8 cellular contexts compared by ENCODE assay signal in genomic region chr19:44002212-44002565, GRCh38. TPM values are rescaled to one million over a fixed set of nuclear protein-coding genes. Genes with fewer than 3 reads are reported as not detected.
DNase-seq lines count a peak whose midpoint lies in the region; ATAC-seq, FAIRE-seq and TF ChIP-seq lines count a peak whose summit lies in the region.

No MANE protein-coding gene starts in this region.

- H3K36me3 ChIP-seq in gastroesophageal sphincter: peaks cover 0 to 23% of the 10 kb centered on the region in 2 donors
- peaks cover 5% of the 10 kb centered on the region for H3K36me3 ChIP-seq in skeletal muscle satellite cell (ENCODE audit: insufficient read depth, low read length)

- TF ChIP-seq CTCF in gastroesophageal sphincter (IDR thresholded peaks at IDR 0.05) (no peak), foreskin keratinocyte (conservative IDR thresholded peaks at IDR 0.05) (no peak)

- H3K27me3 Mint-ChIP-seq in T-helper 17 cell: no peaks in the 10 kb centered on the region

- ATAC-seq in T-helper 17 cell (no peak), gastroesophageal sphincter (no peak), foreskin keratinocyte (no peak)

- peak overlapping the region; percentile 77 for H3K9ac ChIP-seq in skeletal muscle satellite cell (ENCODE audit: low read depth, low read length)

- H3K27me3 ChIP-seq in gastroesophageal sphincter (no peaks in the 10 kb centered on the region), skeletal muscle satellite cell (ENCODE audit: control insufficient read depth, insufficient read depth, low read length) (no peaks in the 10 kb centered on the region), foreskin keratinocyte (no peaks in the 10 kb centered on the region)

- peak overlapping the region; percentile 93 for H3K27ac Mint-ChIP-seq in T-helper 17 cell

- peaks cover 10% of the 10 kb centered on the region for H3K4me1 Mint-ChIP-seq in T-helper 17 cell

- H3K4me3 Mint-ChIP-seq in T-helper 17 cell: peak overlapping the region; percentile 94

- H3K4me3 ChIP-seq in gastroesophageal sphincter (peak overlapping the region; percentile 67 to 74), skeletal muscle satellite cell (ENCODE audit: low read length) (peak overlapping the region; percentile 86)

- no peaks in the 10 kb centered on the region for H3K9me3 ChIP-seq in T-helper 17 cell (ENCODE audit: control insufficient read depth, low read length, poor library complexity, severe bottlenecking)
- H3K9me3 ChIP-seq in gastroesophageal sphincter: peaks cover 0 to 38% (median 0%) of the 10 kb centered on the region in 3 donors
- no peaks in the 10 kb centered on the region for H3K9me3 ChIP-seq in skeletal muscle satellite cell (replicated peaks; ENCODE audit: low read length)

- WGBS in gastroesophageal sphincter (ENCODE audit: low coverage in 1 of 2), 2 donors: 11 to 18% methylated on average over 5 to 8 of the region's 8 CpGs

- no peak for TF ChIP-seq EP300 in gastroesophageal sphincter (IDR thresholded peaks at IDR 0.05)

- H3K27ac ChIP-seq in gastroesophageal sphincter: peak overlapping the region; percentile 8 to 84 (median 83)
- no peak overlapping the region for H3K27ac ChIP-seq in foreskin keratinocyte

- FAIRE-seq in GM19239 (lab: Jason Lieb, UNC): peak; percentile 58
- no peak for FAIRE-seq in H54 (lab: Jason Lieb, UNC)

- peaks cover 2% of the 10 kb centered on the region for H3K36me3 Mint-ChIP-seq in T-helper 17 cell (ENCODE audit: low read depth)

- DNase-seq in GM19239 (ENCODE audit: insufficient read length, low spot score) (no peak), T-helper 17 cell (no peak), glomerular visceral epithelial cell (ENCODE audit: extremely low spot score) (no peak), foreskin keratinocyte (no peak), NCI-H82 (lab: John Stamatoyannopoulos, UW) (no peak), H54 (ENCODE audit: insufficient read length, low spot score) (no peak)

- H3K4me2 ChIP-seq in skeletal muscle satellite cell (ENCODE audit: low read length): peak overlapping the region; percentile 87

- H3K4me1 ChIP-seq in gastroesophageal sphincter (peaks cover 0 to 20% (median 0%) of the 10 kb centered on the region in 3 donors), skeletal muscle satellite cell (ENCODE audit: control insufficient read depth, insufficient read depth, low read length) (peaks cover 4% of the 10 kb centered on the region), foreskin keratinocyte (no peaks in the 10 kb centered on the region)

- TF ChIP-seq POLR2A in gastroesophageal sphincter (IDR thresholded peaks at IDR 0.05) (no peak), H54 (IDR thresholded peaks at IDR 0.05; ENCODE audit: low read depth, low read length) (no peak)

RNA-seq across cellular contexts. Expression of gene ZNF230, which starts 0.6 kb away (rescaled TPM):
- total RNA-seq in T-helper 17 cell (1 to 10 TPM; 2.0 to 2.6 TPM), gastroesophageal sphincter (1 to 10 TPM; 2.8 to 6.1 (median 3.7) TPM), foreskin keratinocyte (2.3 TPM in 2 replicates)
- 1.7 and 2.5 TPM in 2 replicates for total RNA-seq in skeletal muscle satellite cell (2012; rRNA removed)
- polyA plus RNA-seq in foreskin keratinocyte: 0.81 and 0.99 TPM in 2 replicates

RNA-seq across cellular contexts. Expression of gene ZNF155, which starts 18.2 kb away (rescaled TPM):
- total RNA-seq in T-helper 17 cell (1 to 10 TPM; 3.5 to 4.3 TPM), gastroesophageal sphincter (1 to 10 TPM; 6.2 to 6.9 (median 6.4) TPM), foreskin keratinocyte (5.1 and 6.5 TPM in 2 replicates)
- 4.3 and 5.5 TPM in 2 replicates for total RNA-seq in skeletal muscle satellite cell (2012; rRNA removed)
- 2.6 and 3.1 TPM in 2 replicates for polyA plus RNA-seq in foreskin keratinocyte

RNA-seq across cellular contexts. Expression of gene ZNF222, which starts 23.0 kb away (rescaled TPM):
- total RNA-seq in T-helper 17 cell: 1 to 10 TPM; 3.0 to 4.0 TPM
- total RNA-seq in gastroesophageal sphincter: 1 to 10 TPM; 2.0 to 4.9 (median 2.5) TPM
- total RNA-seq in skeletal muscle satellite cell (2012; rRNA removed): 4.1 and 5.2 TPM in 2 replicates
- 3.0 and 3.1 TPM in 2 replicates for total RNA-seq in foreskin keratinocyte
- 1.5 and 1.9 TPM in 2 replicates for polyA plus RNA-seq in foreskin keratinocyte

RNA-seq across cellular contexts. Expression of gene ZNF223, which starts 49.6 kb away (rescaled TPM):
- total RNA-seq in T-helper 17 cell (1 to 10 TPM in 1 of 2 donors, under 1 TPM in 1; 0.47 to 1.3 TPM), gastroesophageal sphincter (1 to 10 TPM; 2.3 to 5.5 (median 4.4) TPM), foreskin keratinocyte (3.6 and 4.2 TPM in 2 replicates)
- total RNA-seq in skeletal muscle satellite cell (2012; rRNA removed): 2.2 and 3.5 TPM in 2 replicates
- polyA plus RNA-seq in foreskin keratinocyte: 1.3 and 1.6 TPM in 2 replicates

RNA-seq across cellular contexts. Expression of gene ZNF221, which starts 51.2 kb away (rescaled TPM):
- total RNA-seq in T-helper 17 cell (under 1 TPM; 0.16 to 0.40 TPM), gastroesophageal sphincter (10 to 100 TPM in 1 of 4 donors, 1 to 10 TPM in 3; 4.2 to 14.3 (median 6.2) TPM), foreskin keratinocyte (3.7 TPM in 2 replicates)
- total RNA-seq in skeletal muscle satellite cell (2012; rRNA removed): 4.8 and 5.5 TPM in 2 replicates
- polyA plus RNA-seq in foreskin keratinocyte: 0.22 and 0.47 TPM in 2 replicates
